In genomic region chr15:39548561-39548960, GRCh38 we compare ENCODE assay signal across 27 cellular contexts.
"Had no signal": no experiment of that assay in that cellular context is flagged by ENCODE, and none has a peak within 500 bp of the region (broad histone marks: within the 10 kb centered on the region; RNA-seq: fewer than 3 reads in every experiment).

No MANE protein-coding gene starts in this region.

- H3K27ac Mint-ChIP-seq: dendritic cell treated with granulocyte-macrophage colony-stimulating factor and Interleukin-4, amounts not matched to agents 40 ng/mL and 50 ng/mL, for 4 days; effector memory CD8-positive, alpha-beta T cell; endodermal cell had no signal

- H3K9me3 ChIP-seq: colonic mucosa, gastrocnemius medialis had no signal

- H3K4me1 Mint-ChIP-seq: endodermal cell had no signal

- H3K4me1 ChIP-seq: colonic mucosa, foreskin keratinocyte, gastrocnemius medialis had no signal

- H3K4me3 ChIP-seq: colonic mucosa, coronary artery, dorsolateral prefrontal cortex, esophagus squamous epithelium, gastrocnemius medialis, gastroesophageal sphincter, heart left ventricle, heart right ventricle had no signal

- FAIRE-seq: colon, endometrium, endothelial cell of umbilical vein, frontal cortex had no signal

- H3K27me3 ChIP-seq: colonic mucosa, dorsolateral prefrontal cortex, esophagus squamous epithelium, foreskin keratinocyte, gastrocnemius medialis, gastroesophageal sphincter, heart left ventricle, heart right ventricle had no signal

- H3K27ac ChIP-seq: colonic mucosa, coronary artery, dorsolateral prefrontal cortex, epithelial cell of prostate, esophagus squamous epithelium, foreskin keratinocyte, gastrocnemius medialis, gastroesophageal sphincter, heart left ventricle, heart right ventricle had no signal

- H3K4me3 Mint-ChIP-seq: dendritic cell treated with granulocyte-macrophage colony-stimulating factor and Interleukin-4, amounts not matched to agents 40 ng/mL and 50 ng/mL, for 4 days; effector memory CD8-positive, alpha-beta T cell; endodermal cell had no signal

- DNase-seq: colonic mucosa; cortex of kidney; dermis blood vessel endothelial cell; dorsolateral prefrontal cortex; effector CD4-positive, alpha-beta T cell; effector CD8-positive, alpha-beta T cell; effector memory CD4-positive, alpha-beta T cell; effector memory CD8-positive, alpha-beta T cell; endodermal cell; erythroblast; esophagus squamous epithelium; foreskin fibroblast; foreskin keratinocyte; foreskin melanocyte; gastrocnemius medialis; glutamatergic neuron; heart left ventricle; heart right ventricle had no signal

- H3K36me3 ChIP-seq: colonic mucosa, esophagus squamous epithelium, gastrocnemius medialis, gastroesophageal sphincter, heart left ventricle, heart right ventricle had no signal

- ATAC-seq: effector memory CD8-positive, alpha-beta T cell; esophagus mucosa; foreskin keratinocyte; gastrocnemius medialis; gastroesophageal sphincter; heart left ventricle; heart right ventricle had no signal
